Comparison of ENCODE assay signal across 16 cellular contexts in genomic region chr3:17033516-17034168, GRCh38.
A peak's percentile ranks its signal among the peaks of the same experiment; 100 is the strongest.
DNase-seq lines count a peak whose midpoint lies in the region; ATAC-seq, FAIRE-seq and TF ChIP-seq lines count a peak whose summit lies in the region.
"Had no signal": no experiment of that assay in that cellular context is flagged by ENCODE, and none has a peak within 500 bp of the region (broad histone marks: within the 10 kb centered on the region; RNA-seq: fewer than 3 reads in every experiment).

No MANE protein-coding gene starts in this region.

- intact Hi-C loops in natural killer cell (cut with micrococcal nuclease), result loop anchor here (1.0 to 5.0 kb wide), 6 partner anchors 10 to 146 kb away; no protein-coding TSS in a partner anchor

- no peak for TF ChIP-seq CTCF in natural killer cell (IDR thresholded peaks at IDR 0.05)

- no peak overlapping the region for H3K4me3 Mint-ChIP-seq in activated T-cell treated with anti-CD3 and anti-CD28 coated beads, Interleukin-2, amount 50 U/mL, for 4 hours
- no peak overlapping the region for H3K4me3 Mint-ChIP-seq in activated naive CD8-positive, alpha-beta T cell treated with anti-CD3 and anti-CD28 coated beads for 36 hours
- H3K4me3 Mint-ChIP-seq in natural killer cell, result peak overlapping the region; percentile 14
- H3K4me3 Mint-ChIP-seq: dendritic cell treated with granulocyte-macrophage colony-stimulating factor and Interleukin-4, amounts not matched to agents 40 ng/mL and 50 ng/mL, for 4 days; T-helper 1 cell treated with Interleukin-12 subunit alpha and Interleukin-12 subunit beta and Interleukin-4 antibody, amounts not matched to agents 30 μg/mL and 1 μg/mL, for 36 hours; type B pancreatic cell had no signal

- ATAC-seq in activated T-cell treated with anti-CD3 and anti-CD28 coated beads, Interleukin-2, amount 50 U/mL, for 4 hours, result peak; percentile 69 to 90
- ATAC-seq in natural killer cell (peak; percentile 89 to 95 (median 92)), left lobe of liver (no peak)
- ATAC-seq: HCT116 had no signal

- FAIRE-seq in frontal cortex (lab: Jason Lieb, UNC), result no peak
- FAIRE-seq: D721Med had no signal

- peaks cover 17% of the 10 kb centered on the region for H3K36me3 Mint-ChIP-seq in activated T-cell treated with anti-CD3 and anti-CD28 coated beads, Interleukin-2, amount 50 U/mL, for 4 hours (ENCODE audit: insufficient read depth)
- peaks cover 11% of the 10 kb centered on the region for H3K36me3 Mint-ChIP-seq in activated naive CD8-positive, alpha-beta T cell treated with anti-CD3 and anti-CD28 coated beads for 36 hours
- H3K36me3 Mint-ChIP-seq in natural killer cell, result no peaks in the 10 kb centered on the region
- H3K36me3 Mint-ChIP-seq: type B pancreatic cell had no signal

- H3K27ac Mint-ChIP-seq in activated naive CD8-positive, alpha-beta T cell treated with anti-CD3 and anti-CD28 coated beads for 36 hours, result peak overlapping the region; percentile 59
- peak overlapping the region; percentile 67 to 76 for H3K27ac Mint-ChIP-seq in natural killer cell
- H3K27ac Mint-ChIP-seq: dendritic cell treated with granulocyte-macrophage colony-stimulating factor and Interleukin-4, amounts not matched to agents 40 ng/mL and 50 ng/mL, for 4 days; T-helper 1 cell treated with Interleukin-12 subunit alpha and Interleukin-12 subunit beta and Interleukin-4 antibody, amounts not matched to agents 30 μg/mL and 1 μg/mL, for 36 hours; type B pancreatic cell had no signal

- no peaks in the 10 kb centered on the region for H3K9me3 Mint-ChIP-seq in activated T-cell treated with anti-CD3 and anti-CD28 coated beads, Interleukin-2, amount 50 U/mL, for 4 hours
- no peaks in the 10 kb centered on the region for H3K9me3 Mint-ChIP-seq in activated naive CD8-positive, alpha-beta T cell treated with anti-CD3 and anti-CD28 coated beads for 36 hours
- no peaks in the 10 kb centered on the region for H3K9me3 Mint-ChIP-seq in natural killer cell
- H3K9me3 Mint-ChIP-seq: dendritic cell treated with granulocyte-macrophage colony-stimulating factor and Interleukin-4, amounts not matched to agents 40 ng/mL and 50 ng/mL, for 4 days; T-helper 1 cell treated with Interleukin-12 subunit alpha and Interleukin-12 subunit beta and Interleukin-4 antibody, amounts not matched to agents 30 μg/mL and 1 μg/mL, for 36 hours; type B pancreatic cell had no signal

- H3K27me3 Mint-ChIP-seq in activated T-cell treated with anti-CD3 and anti-CD28 coated beads, Interleukin-2, amount 50 U/mL, for 4 hours (ENCODE audit: low read depth), result no peaks in the 10 kb centered on the region
- H3K27me3 Mint-ChIP-seq in activated naive CD8-positive, alpha-beta T cell treated with anti-CD3 and anti-CD28 coated beads for 36 hours, result no peaks in the 10 kb centered on the region
- H3K27me3 Mint-ChIP-seq in natural killer cell (ENCODE audit: low read depth in 2 of 2), result no peaks in the 10 kb centered on the region
- H3K27me3 Mint-ChIP-seq: dendritic cell treated with granulocyte-macrophage colony-stimulating factor and Interleukin-4, amounts not matched to agents 40 ng/mL and 50 ng/mL, for 4 days; type B pancreatic cell had no signal

- peaks cover 70% of the 10 kb centered on the region for H3K4me1 Mint-ChIP-seq in activated T-cell treated with anti-CD3 and anti-CD28 coated beads, Interleukin-2, amount 50 U/mL, for 4 hours (ENCODE audit: low read depth)
- peaks cover 59% of the 10 kb centered on the region for H3K4me1 Mint-ChIP-seq in activated naive CD8-positive, alpha-beta T cell treated with anti-CD3 and anti-CD28 coated beads for 36 hours
- peaks cover 64 to 66% of the 10 kb centered on the region in 2 donors for H3K4me1 Mint-ChIP-seq in natural killer cell

- DNase-seq in activated T-cell treated with anti-CD3 and anti-CD28 coated beads, Interleukin-2, amount 50 U/mL, for 4 hours, result no peak
- DNase-seq in activated T-cell treated with anti-CD3 and anti-CD28 coated beads for 4 hours (no peak), M059J (ENCODE audit: low read depth) (peak; percentile 5), natural killer cell (peak; percentile 24), NCI-H82 treated with DMSO at 0.1 percent for 48 hours (lab: John Stamatoyannopoulos, UW; ENCODE audit: unreplicated experiment) (no peak), left lobe of liver (ENCODE audit: low spot score) (no peak), frontal cortex (ENCODE audit: low spot score in 2 of 2) (no peak)
- no peak for DNase-seq in activated naive CD8-positive, alpha-beta T cell treated with anti-CD3 and anti-CD28 coated beads for 36 hours
- DNase-seq: activated CD4-positive, alpha-beta T cell treated with anti-CD3 and anti-CD28 coated beads for 48 hours; amygdala; mesendoderm had no signal

Comparison
In these comparisons a context has a peak if more than half of its experiments do, and no peak if none do; other contexts are left out.
1. DNase-seq: peak in M059J (single experiment) and natural killer cell (single experiment); none in activated T-cell treated with anti-CD3 and anti-CD28 coated beads, Interleukin-2, amount 50 U/mL, for 4 hours (single experiment), activated T-cell treated with anti-CD3 and anti-CD28 coated beads for 4 hours (single experiment), activated naive CD8-positive, alpha-beta T cell treated with anti-CD3 and anti-CD28 coated beads for 36 hours (single experiment), NCI-H82 treated with DMSO at 0.1 percent for 48 hours (single experiment), left lobe of liver (single experiment) and frontal cortex (0 of 2).